Comparison of ENCODE assay signal across 11 cellular contexts in genomic region chr19:42154471-42155323, GRCh38. TPM values are rescaled to one million over a fixed set of nuclear protein-coding genes. Genes with fewer than 3 reads are reported as not detected.
DNase-seq lines count a peak whose midpoint lies in the region; ATAC-seq and TF ChIP-seq lines count a peak whose summit lies in the region.
"Had no signal": no experiment of that assay in that cellular context is flagged by ENCODE, and none has a peak within 500 bp of the region (broad histone marks: within the 10 kb centered on the region; RNA-seq: fewer than 3 reads in every experiment).

No MANE protein-coding gene starts in this region.

- H3K4me1 Mint-ChIP-seq in activated CD4-positive, alpha-beta T cell treated with anti-CD3 and anti-CD28 coated beads, Interleukin-2, amount 10 ng/mL, durations not matched to agents 24 days and 14 days, result peaks cover 13% of the 10 kb centered on the region
- peaks cover 23% of the 10 kb centered on the region for H3K4me1 Mint-ChIP-seq in activated CD8-positive, alpha-beta T cell treated with anti-CD3 and anti-CD28 coated beads, Interleukin-2, amount 10 ng/mL, durations not matched to agents 7 days and 5 days (ENCODE audit: low read depth)

- no peaks in the 10 kb centered on the region for H4K20me1 ChIP-seq in osteoblast (ENCODE audit: insufficient read depth, low read length)

- CTCF ChIA-PET in activated CD8-positive, alpha-beta T cell treated with anti-CD3 and anti-CD28 coated beads, Interleukin-2, amount 10 ng/mL, durations not matched to agents 7 days and 5 days (lab: Charles Lee), result interaction anchor here (1.0 to 2.1 kb wide), 4 partner anchors 10 to 47 kb away, joined by 3 to 8 read pairs (median 4); no protein-coding TSS in a partner anchor

- H3K27ac Mint-ChIP-seq in activated CD4-positive, alpha-beta T cell treated with anti-CD3 and anti-CD28 coated beads, Interleukin-2, amount 10 ng/mL, durations not matched to agents 24 days and 14 days, result peak overlapping the region; percentile 9
- peak overlapping the region; percentile 64 for H3K27ac Mint-ChIP-seq in activated CD8-positive, alpha-beta T cell treated with anti-CD3 and anti-CD28 coated beads, Interleukin-2, amount 10 ng/mL, durations not matched to agents 7 days and 5 days

- H3K27me3 Mint-ChIP-seq in activated CD4-positive, alpha-beta T cell treated with anti-CD3 and anti-CD28 coated beads, Interleukin-2, amount 10 ng/mL, durations not matched to agents 24 days and 14 days, result peaks cover 7% of the 10 kb centered on the region
- H3K27me3 Mint-ChIP-seq in activated CD8-positive, alpha-beta T cell treated with anti-CD3 and anti-CD28 coated beads, Interleukin-2, amount 10 ng/mL, durations not matched to agents 7 days and 5 days (ENCODE audit: low read depth), result peaks cover 9% of the 10 kb centered on the region

- intact Hi-C loops in activated CD4-positive, alpha-beta T cell treated with anti-CD3 and anti-CD28 coated beads, Interleukin-2, amount 10 ng/mL, durations not matched to agents 24 days and 14 days (cut with micrococcal nuclease), result no loop called here
- intact Hi-C loops in lower leg skin (cut with DNase I; ENCODE audit: low total_unique reads), result no loop called here

- H3K4me3 ChIP-seq in osteoblast (ENCODE audit: insufficient read depth, low read length) (no peak overlapping the region), lower leg skin (ENCODE audit: low read depth, poor library complexity, severe bottlenecking) (no peak overlapping the region)
- H3K4me3 ChIP-seq: SK-N-MC had no signal

- peak; percentile 62 for ATAC-seq in activated CD8-positive, alpha-beta T cell treated with anti-CD3 and anti-CD28 coated beads, Interleukin-2, amount 10 ng/mL, durations not matched to agents 7 days and 5 days

- peak overlapping the region; percentile 9 for H3K4me3 Mint-ChIP-seq in activated CD4-positive, alpha-beta T cell treated with anti-CD3 and anti-CD28 coated beads, Interleukin-2, amount 10 ng/mL, durations not matched to agents 24 days and 14 days
- no peak overlapping the region for H3K4me3 Mint-ChIP-seq in activated CD8-positive, alpha-beta T cell treated with anti-CD3 and anti-CD28 coated beads, Interleukin-2, amount 10 ng/mL, durations not matched to agents 7 days and 5 days

- no peaks in the 10 kb centered on the region for H3K9me3 Mint-ChIP-seq in activated CD4-positive, alpha-beta T cell treated with anti-CD3 and anti-CD28 coated beads, Interleukin-2, amount 10 ng/mL, durations not matched to agents 24 days and 14 days
- no peaks in the 10 kb centered on the region for H3K9me3 Mint-ChIP-seq in activated CD8-positive, alpha-beta T cell treated with anti-CD3 and anti-CD28 coated beads, Interleukin-2, amount 10 ng/mL, durations not matched to agents 7 days and 5 days (ENCODE audit: insufficient read depth)

- H3K79me2 ChIP-seq in osteoblast (ENCODE audit: insufficient read depth, low read length), result no peaks in the 10 kb centered on the region

- no peak overlapping the region for H3K4me2 ChIP-seq in osteoblast (ENCODE audit: insufficient read depth, low read length)

- H3K36me3 Mint-ChIP-seq in activated CD4-positive, alpha-beta T cell treated with anti-CD3 and anti-CD28 coated beads, Interleukin-2, amount 10 ng/mL, durations not matched to agents 24 days and 14 days (ENCODE audit: low read depth), result no peaks in the 10 kb centered on the region
- H3K36me3 Mint-ChIP-seq in activated CD8-positive, alpha-beta T cell treated with anti-CD3 and anti-CD28 coated beads, Interleukin-2, amount 10 ng/mL, durations not matched to agents 7 days and 5 days (ENCODE audit: low read depth), result no peaks in the 10 kb centered on the region

- no peaks in the 10 kb centered on the region for H3K4me1 ChIP-seq in osteoblast (ENCODE audit: insufficient read depth, low read length)

- POLR2A ChIA-PET in activated CD8-positive, alpha-beta T cell treated with anti-CD3 and anti-CD28 coated beads, Interleukin-2, amount 10 ng/mL, durations not matched to agents 7 days and 5 days (lab: Charles Lee), result no interaction called here

- WGBS in lower leg skin, 2 donors, result 54 to 56% methylated on average over 15 of the region's 15 CpGs

- TF ChIP-seq CTCF in osteoblast (IDR thresholded peaks at IDR 0.05; ENCODE audit: extremely low read depth, low read depth, low read length) (no peak), lower leg skin (IDR thresholded peaks at IDR 0.05) (no peak)

- no peaks in the 10 kb centered on the region for H3K9me3 ChIP-seq in osteoblast (ENCODE audit: low read depth, low read length)

- no peak overlapping the region for H3K27ac ChIP-seq in osteoblast (ENCODE audit: low read depth, low read length)
- H3K27ac ChIP-seq: HL-60, SK-N-MC had no signal

- peaks cover 84% of the 10 kb centered on the region for H3K27me3 ChIP-seq in osteoblast (ENCODE audit: insufficient read depth, low read length)

- no peak overlapping the region for H2AFZ ChIP-seq in osteoblast (ENCODE audit: low read length)

- TF ChIP-seq POLR2A in lower leg skin (IDR thresholded peaks at IDR 0.05), result no peak

- DNase-seq in activated CD4-positive, alpha-beta T cell treated with anti-CD3 and anti-CD28 coated beads, Interleukin-2, amount 10 ng/mL, durations not matched to agents 24 days and 14 days, result peak; percentile 62
- no peak for DNase-seq in activated CD4-positive, alpha-beta T cell treated with anti-CD3 and anti-CD28 coated beads, Interleukin-2, amount 50 U/mL, for 4 hours
- peak; percentile 37 for DNase-seq in NCI-H1105 (lab: John Stamatoyannopoulos, UW)
- peak; percentile 29 for DNase-seq in activated CD8-positive, alpha-beta T cell treated with anti-CD3 and anti-CD28 coated beads, Interleukin-2, amount 10 ng/mL, durations not matched to agents 7 days and 5 days
- DNase-seq in osteoblast (ENCODE audit: insufficient read length, low spot score, missing footprints), result peak; percentile 80
- no peak for DNase-seq in DMS114 treated with DMSO at 0.1 percent for 48 hours (lab: John Stamatoyannopoulos, UW; ENCODE audit: unreplicated experiment)
- no peak for DNase-seq in lower leg skin (ENCODE audit: low spot score in 2 of 2)
- DNase-seq in NCI-H2171 (lab: John Stamatoyannopoulos, UW), result no peak
- DNase-seq: NCI-H187 treated with DMSO at 0.1 percent for 48 hours had no signal

- H3K36me3 ChIP-seq in osteoblast (ENCODE audit: insufficient read depth, low read length), result no peaks in the 10 kb centered on the region

RNA-seq across cellular contexts. Expression of gene POU2F2, which starts 22.5 kb away (rescaled TPM):
- total RNA-seq in activated CD4-positive, alpha-beta T cell treated with anti-CD3 and anti-CD28 coated beads, Interleukin-2, amount 10 ng/mL, durations not matched to agents 24 days and 14 days, result 71.5 and 72.0 TPM in 2 replicates
- 10 to 100 TPM; 15.7 to 16.3 TPM for total RNA-seq in activated CD8-positive, alpha-beta T cell treated with anti-CD3 and anti-CD28 coated beads, Interleukin-2, amount 10 ng/mL, durations not matched to agents 7 days and 5 days
- total RNA-seq in osteoblast, result under 0.01 and 0.88 TPM in 2 replicates
- total RNA-seq in lower leg skin, result 1 to 10 TPM in 2 of 4 donors, under 1 TPM in 2; 0.67 to 3.8 (median 1.0) TPM

Comparison
In these comparisons a context has a peak if more than half of its experiments do, and no peak if none do; other contexts are left out.
1. DNase-seq: peak in activated CD4-positive, alpha-beta T cell treated with anti-CD3 and anti-CD28 coated beads, Interleukin-2, amount 10 ng/mL, durations not matched to agents 24 days and 14 days (single experiment), NCI-H1105 (single experiment), activated CD8-positive, alpha-beta T cell treated with anti-CD3 and anti-CD28 coated beads, Interleukin-2, amount 10 ng/mL, durations not matched to agents 7 days and 5 days (single experiment) and osteoblast (single experiment); none in activated CD4-positive, alpha-beta T cell treated with anti-CD3 and anti-CD28 coated beads, Interleukin-2, amount 50 U/mL, for 4 hours (0 of 2), DMS114 treated with DMSO at 0.1 percent for 48 hours (single experiment), lower leg skin (0 of 2) and NCI-H2171 (single experiment).